Comparison of ENCODE assay signal across 8 cellular contexts in genomic region chr3:14947886-14948608, GRCh38. TPM values are rescaled to one million over a fixed set of nuclear protein-coding genes. Genes with fewer than 3 reads are reported as not detected.
DNase-seq lines count a peak whose midpoint lies in the region; ATAC-seq and TF ChIP-seq lines count a peak whose summit lies in the region.

No MANE protein-coding gene starts in this region.

- peak overlapping the region; percentile 97 to 100 for H3K27ac Mint-ChIP-seq in activated naive CD4-positive, alpha-beta T cell treated with anti-CD3 and anti-CD28 coated beads, Interleukin-2, amount 50 U/mL, for 72 hours

- H3K4me2 ChIP-seq in SK-N-SH: peak overlapping the region; percentile 94; the same call in 1 of the 2 replicates

- peaks cover 33 to 35% of the 10 kb centered on the region in 2 experiments for H3K36me3 ChIP-seq in SK-N-SH (replicated peaks in 1 of 2; ENCODE audit: control insufficient read depth in 1 of 2, insufficient read depth in 2 of 2, low read length in 1 of 2)

- H3K36me3 Mint-ChIP-seq in activated naive CD4-positive, alpha-beta T cell treated with anti-CD3 and anti-CD28 coated beads, Interleukin-2, amount 50 U/mL, for 72 hours: peaks cover 18 to 29% of the 10 kb centered on the region in 2 donors

- peak; percentile 92 for ATAC-seq in HG02610 (IDR thresholded peaks at IDR 0.05; ENCODE audit: unreplicated experiment)
- ATAC-seq in activated naive CD4-positive, alpha-beta T cell treated with anti-CD3 and anti-CD28 coated beads, Interleukin-2, amount 50 U/mL, for 72 hours: peak; percentile 93 to 94

- H3K9ac ChIP-seq in SK-N-SH: peak overlapping the region; percentile 98

- H3K9me2 ChIP-seq in SK-N-SH: no peaks in the 10 kb centered on the region

- peaks cover 18% of the 10 kb centered on the region for H4K20me1 ChIP-seq in SK-N-SH (ENCODE audit: insufficient read depth)

- DNase-seq in NCI-H1092 (lab: John Stamatoyannopoulos, UW) (peak; percentile 95), SK-N-SH (peak; percentile 99), glomerular endothelial cell (ENCODE audit: extremely low read depth, low read depth, low spot score) (peak; percentile 50), occipital lobe (lab: John Stamatoyannopoulos, UW) (peak; percentile 98)
- DNase-seq in activated naive CD4-positive, alpha-beta T cell treated with anti-CD3 and anti-CD28 coated beads, Interleukin-2, amount 50 U/mL, for 72 hours (ENCODE audit: low spot score in 2 of 2): peak; percentile 96 to 97

- H3K27ac ChIP-seq in SK-N-SH (ENCODE audit: low read depth in 2 of 2, low read length in 1 of 2): peak overlapping the region; percentile 99 to 100
- H3K27ac ChIP-seq in temporal lobe (ENCODE audit: low read depth, low read length): peak overlapping the region; percentile 97

- POLR2A ChIA-PET in SK-N-SH (lab: Yijun Ruan, JAX): interaction anchor here (0.6 to 1.2 kb wide), 8 partner anchors 15 to 151 kb away, joined by 3 to 7 read pairs (median 3); partner anchors contain the start of genes MRPS25 and RBSN

- peaks cover 10% of the 10 kb centered on the region for H3F3A ChIP-seq in SK-N-SH (replicated peaks; ENCODE audit: insufficient read depth)

- 2% methylated on average over 27 of the region's 79 CpGs for WGBS in SK-N-SH (ENCODE audit: low lambda C conversion rate)

- no peak for TF ChIP-seq CTCF in SK-N-SH (IDR thresholded peaks at IDR 0.05)

- H3K4me3 ChIP-seq in GM08714 (ENCODE audit: low read length): peak overlapping the region; percentile 89
- peak overlapping the region; percentile 92 to 95 for H3K4me3 ChIP-seq in SK-N-SH (ENCODE audit: low read depth in 2 of 2, low read length in 1 of 2)

- TF ChIP-seq RAD21 in SK-N-SH (IDR thresholded peaks at IDR 0.05; ENCODE audit: low read length): no peak

- H2AFZ ChIP-seq in SK-N-SH (ENCODE audit: low read depth): peak overlapping the region; percentile 81

- H3K9me3 Mint-ChIP-seq in activated naive CD4-positive, alpha-beta T cell treated with anti-CD3 and anti-CD28 coated beads, Interleukin-2, amount 50 U/mL, for 72 hours: no peaks in the 10 kb centered on the region

- H3K79me2 ChIP-seq in SK-N-SH (ENCODE audit: insufficient read depth): peaks cover 87% of the 10 kb centered on the region

- no peak for TF ChIP-seq EP300 in SK-N-SH (IDR thresholded peaks at IDR 0.05; ENCODE audit: borderline replicate concordance in 1 of 2, low read depth in 1 of 2, low read length in 1 of 2)

- H3K4me1 ChIP-seq in SK-N-SH (ENCODE audit: control insufficient read depth in 1 of 2, insufficient read depth in 2 of 2, low read depth in 1 of 2, low read length in 1 of 2): peaks cover 0 to 19% of the 10 kb centered on the region in 2 experiments; a peak in 3 of 4 replicates

- CTCF ChIA-PET in SK-N-SH (lab: Yijun Ruan, JAX): interaction anchor here (0.6 to 2.8 kb wide), 5 partner anchors 21 to 103 kb away, joined by 3 to 13 read pairs (median 3); no protein-coding TSS in a partner anchor

- no peaks in the 10 kb centered on the region for H3K27me3 ChIP-seq in SK-N-SH (ENCODE audit: insufficient read depth)

- H3K9me3 ChIP-seq in SK-N-SH: no peaks in the 10 kb centered on the region

TF ChIP-seq in SK-N-SH, 30 proteins besides CTCF, POLR2A, EP300 and RAD21 (continues in another document):
- TF ChIP-seq MXI1 (IDR thresholded peaks at IDR 0.05; ENCODE audit: low read depth, low read length) (no peak), SMC3 (IDR thresholded peaks at IDR 0.05; ENCODE audit: low read depth, low read length) (no peak), SIN3A (IDR thresholded peaks at IDR 0.05; ENCODE audit: borderline replicate concordance, low read depth, low read length) (no peak), FOXJ3 (CRISPR knock-in tag; IDR thresholded peaks at IDR 0.05) (no peak), YY1 (IDR thresholded peaks at IDR 0.05; ENCODE audit: low read depth) (peak; percentile 95), PBX3 (IDR thresholded peaks at IDR 0.05) (peak; percentile 99), GABPA (IDR thresholded peaks at IDR 0.05; ENCODE audit: low read depth) (no peak; the same call in 1 of the 2 replicates), RCOR1 (IDR thresholded peaks at IDR 0.05; ENCODE audit: low read length) (no peak), RXRA (IDR thresholded peaks at IDR 0.05; ENCODE audit: borderline replicate concordance, low read depth) (no peak), GATA2 (CRISPR knock-in tag; IDR thresholded peaks at IDR 0.05) (no peak), REST (IDR thresholded peaks at IDR 0.05; ENCODE audit: low read depth, low read length) (no peak), POLR2AphosphoS5 (IDR thresholded peaks at IDR 0.05; ENCODE audit: low read depth, low read length) (peak; percentile 54; the same call in 1 of the 2 replicates), CHD2 (IDR thresholded peaks at IDR 0.05; ENCODE audit: low read length, partially characterized antibody) (peak; percentile 48), NFIC (IDR thresholded peaks at IDR 0.05; ENCODE audit: borderline replicate concordance) (peak; percentile 97), JUND (IDR thresholded peaks at IDR 0.05) (no peak), MAX (IDR thresholded peaks at IDR 0.05; ENCODE audit: low read depth) (no peak; the same call in 1 of the 2 replicates)
- TF ChIP-seq, protein P1, sequence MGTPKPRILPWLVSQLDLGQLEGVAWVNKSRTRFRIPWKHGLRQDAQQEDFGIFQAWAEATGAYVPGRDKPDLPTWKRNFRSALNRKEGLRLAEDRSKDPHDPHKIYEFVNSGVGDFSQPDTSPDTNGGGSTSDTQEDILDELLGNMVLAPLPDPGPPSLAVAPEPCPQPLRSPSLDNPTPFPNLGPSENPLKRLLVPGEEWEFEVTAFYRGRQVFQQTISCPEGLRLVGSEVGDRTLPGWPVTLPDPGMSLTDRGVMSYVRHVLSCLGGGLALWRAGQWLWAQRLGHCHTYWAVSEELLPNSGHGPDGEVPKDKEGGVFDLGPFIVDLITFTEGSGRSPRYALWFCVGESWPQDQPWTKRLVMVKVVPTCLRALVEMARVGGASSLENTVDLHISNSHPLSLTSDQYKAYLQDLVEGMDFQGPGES (IDR thresholded peaks at IDR 0.05; ENCODE audit: low read depth, low read length): peak; percentile 63
- TF ChIP-seq, protein P2, sequence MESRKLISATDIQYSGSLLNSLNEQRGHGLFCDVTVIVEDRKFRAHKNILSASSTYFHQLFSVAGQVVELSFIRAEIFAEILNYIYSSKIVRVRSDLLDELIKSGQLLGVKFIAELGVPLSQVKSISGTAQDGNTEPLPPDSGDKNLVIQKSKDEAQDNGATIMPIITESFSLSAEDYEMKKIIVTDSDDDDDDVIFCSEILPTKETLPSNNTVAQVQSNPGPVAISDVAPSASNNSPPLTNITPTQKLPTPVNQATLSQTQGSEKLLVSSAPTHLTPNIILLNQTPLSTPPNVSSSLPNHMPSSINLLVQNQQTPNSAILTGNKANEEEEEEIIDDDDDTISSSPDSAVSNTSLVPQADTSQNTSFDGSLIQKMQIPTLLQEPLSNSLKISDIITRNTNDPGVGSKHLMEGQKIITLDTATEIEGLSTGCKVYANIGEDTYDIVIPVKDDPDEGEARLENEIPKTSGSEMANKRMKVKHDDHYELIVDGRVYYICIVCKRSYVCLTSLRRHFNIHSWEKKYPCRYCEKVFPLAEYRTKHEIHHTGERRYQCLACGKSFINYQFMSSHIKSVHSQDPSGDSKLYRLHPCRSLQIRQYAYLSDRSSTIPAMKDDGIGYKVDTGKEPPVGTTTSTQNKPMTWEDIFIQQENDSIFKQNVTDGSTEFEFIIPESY (IDR thresholded peaks at IDR 0.05; ENCODE audit: borderline replicate concordance, low read depth): no peak

RNA-seq across cellular contexts. Expression of gene NR2C2, which starts 0.7 kb away (rescaled TPM):
- polyA plus RNA-seq in SK-N-SH (2012; rRNA removed): 13.1 TPM in 2 replicates
- polyA plus RNA-seq in SK-N-SH (2012; cell fraction: cytosol; rRNA removed): 8.2 and 10.3 TPM in 2 replicates
- polyA plus RNA-seq in SK-N-SH (2012; cell fraction: nucleus; rRNA removed): 46.0 and 76.5 TPM in 2 replicates
- 10 to 100 TPM; 51.8 to 70.7 TPM for total RNA-seq in activated naive CD4-positive, alpha-beta T cell treated with anti-CD3 and anti-CD28 coated beads, Interleukin-2, amount 50 U/mL, for 72 hours
- 25.9 and 40.0 TPM in 2 replicates for total RNA-seq in glomerular endothelial cell
- total RNA-seq in occipital lobe: 92.6 TPM
- total RNA-seq in temporal lobe: 80.6 TPM

Comparison
In these comparisons a context has a peak if more than half of its experiments do, and no peak if none do; other contexts are left out.
1. Peak in every context shown above with its lines: DNase-seq, ATAC-seq, H3K4me3 ChIP-seq and H3K27ac ChIP-seq.